31 cellular contexts compared by ENCODE assay signal in the genomic region with DNA sequence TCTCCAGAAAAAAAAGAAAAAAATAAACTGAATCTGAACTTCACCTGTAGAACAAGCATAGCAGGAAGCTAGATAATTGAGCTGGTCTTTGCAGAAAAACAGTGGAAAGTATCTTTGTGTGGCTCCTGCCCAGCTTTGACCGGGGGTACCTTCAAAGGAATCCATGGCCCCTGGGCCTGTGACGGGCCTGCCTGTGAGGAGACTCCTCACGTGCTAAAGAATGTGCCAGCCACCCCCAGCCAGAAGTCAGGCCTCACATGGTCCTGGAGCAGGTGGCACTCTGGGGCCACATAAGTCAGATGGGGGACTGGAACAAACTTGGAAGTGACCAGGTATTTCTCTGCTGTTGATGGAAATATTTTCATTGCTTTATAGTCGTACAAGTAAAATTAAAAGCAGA.
"Had no signal": no experiment of that assay in that cellular context is flagged by ENCODE, and none has a peak within 500 bp of the region (broad histone marks: within the 10 kb centered on the region; RNA-seq: fewer than 3 reads in every experiment).

No MANE protein-coding gene starts in this region.

- H3K4me3 ChIP-seq: SJSA1 had no signal

- H3K9me2 ChIP-seq: SK-N-SH had no signal

- H3K27me3 Mint-ChIP-seq: activated CD4-positive, alpha-beta T cell treated with anti-CD3 and anti-CD28 coated beads for 36 hours; activated CD4-positive, alpha-beta T cell treated with anti-CD3 and anti-CD28 coated beads, Interleukin-2, amount 10 ng/mL, durations not matched to agents 7 days and 5 days; activated naive CD8-positive, alpha-beta T cell treated with anti-CD3 and anti-CD28 coated beads for 36 hours; activated T-cell treated with anti-CD3 and anti-CD28 coated beads, Interleukin-2, amount 50 U/mL, for 24 hours had no signal

- H3K4me3 Mint-ChIP-seq: activated CD4-positive, alpha-beta T cell treated with anti-CD3 and anti-CD28 coated beads for 36 hours; activated CD4-positive, alpha-beta T cell treated with anti-CD3 and anti-CD28 coated beads, Interleukin-2, amount 10 ng/mL, durations not matched to agents 7 days and 5 days; activated CD8-positive, alpha-beta T cell treated with anti-CD3 and anti-CD28 coated beads, Interleukin-2, amount 10 ng/mL, durations not matched to agents 7 days and 5 days; activated naive CD8-positive, alpha-beta T cell treated with anti-CD3 and anti-CD28 coated beads for 36 hours; activated T-cell treated with anti-CD3 and anti-CD28 coated beads, Interleukin-2, amount 50 U/mL, for 24 hours; T-helper 1 cell treated with Interleukin-12 subunit alpha and Interleukin-12 subunit beta and Interleukin-4 antibody, amounts not matched to agents 30 μg/mL and 1 μg/mL, for 36 hours; T-helper 2 cell treated with Interferon-gamma antibody and Interleukin-4, amounts not matched to agents 5 μg/mL and 100 μg/mL, for 36 hours; WTC11 had no signal

- H3K27ac Mint-ChIP-seq: activated CD4-positive, alpha-beta T cell treated with anti-CD3 and anti-CD28 coated beads for 36 hours; activated CD4-positive, alpha-beta T cell treated with anti-CD3 and anti-CD28 coated beads, Interleukin-2, amount 10 ng/mL, durations not matched to agents 7 days and 5 days; activated CD8-positive, alpha-beta T cell treated with anti-CD3 and anti-CD28 coated beads, Interleukin-2, amount 10 ng/mL, durations not matched to agents 7 days and 5 days; activated T-cell treated with anti-CD3 and anti-CD28 coated beads, Interleukin-2, amount 50 U/mL, for 24 hours; activated T-helper 2 cell treated with anti-CD3 and anti-CD28 coated beads, Interferon-gamma antibody, Interleukin-2, Interleukin-4, amounts not matched to agents 10 μg/mL and 5 μg/mL and 100 μg/mL, durations not matched to agents 14 hours and 24 hours and 36 hours; T-helper 1 cell treated with Interleukin-12 subunit alpha and Interleukin-12 subunit beta and Interleukin-4 antibody, amounts not matched to agents 30 μg/mL and 1 μg/mL, for 36 hours; T-helper 2 cell treated with Interferon-gamma antibody and Interleukin-4, amounts not matched to agents 5 μg/mL and 100 μg/mL, for 36 hours; WTC11 had no signal

- H3K27me3 ChIP-seq: brain microvascular endothelial cell, SJSA1 had no signal

- H3K9me3 Mint-ChIP-seq: activated CD4-positive, alpha-beta T cell treated with anti-CD3 and anti-CD28 coated beads, Interleukin-2, amount 10 ng/mL, durations not matched to agents 7 days and 5 days; activated naive CD8-positive, alpha-beta T cell treated with anti-CD3 and anti-CD28 coated beads for 36 hours; activated T-cell treated with anti-CD3 and anti-CD28 coated beads, Interleukin-2, amount 50 U/mL, for 24 hours; activated T-helper 2 cell treated with anti-CD3 and anti-CD28 coated beads, Interferon-gamma antibody, Interleukin-2, Interleukin-4, amounts not matched to agents 10 μg/mL and 5 μg/mL and 100 μg/mL, durations not matched to agents 14 hours and 24 hours and 36 hours; T-helper 1 cell treated with Interleukin-12 subunit alpha and Interleukin-12 subunit beta and Interleukin-4 antibody, amounts not matched to agents 30 μg/mL and 1 μg/mL, for 36 hours; T-helper 2 cell treated with Interferon-gamma antibody and Interleukin-4, amounts not matched to agents 5 μg/mL and 100 μg/mL, for 36 hours; WTC11 had no signal

- DNase-seq: activated CD4-positive, alpha-beta T cell treated with anti-CD3 and anti-CD28 coated beads for 36 hours; activated CD4-positive, alpha-beta T cell treated with anti-CD3 and anti-CD28 coated beads, Interleukin-2, amount 10 ng/mL, durations not matched to agents 7 days and 5 days; activated CD4-positive, alpha-beta T cell treated with anti-CD3 and anti-CD28 coated beads, Interleukin-2, amount 50 U/mL, for 48 hours; activated CD8-positive, alpha-beta T cell treated with anti-CD3 and anti-CD28 coated beads, Interleukin-2, amount 10 ng/mL, durations not matched to agents 7 days and 5 days; activated naive CD4-positive, alpha-beta T cell treated with anti-CD3 and anti-CD28 coated beads, Interleukin-2, amount 50 U/mL, for 16 hours; activated naive CD8-positive, alpha-beta T cell treated with anti-CD3 and anti-CD28 coated beads for 36 hours; activated T-cell treated with anti-CD3 and anti-CD28 coated beads, Interleukin-2, amount 50 U/mL, for 24 hours; amniotic stem cell; brain microvascular endothelial cell; central memory CD4-positive, alpha-beta T cell; Karpas-422; KBM-7; NCI-H1105; NCI-H1417 treated with DMSO at 0.1 percent for 48 hours; NCI-H187 treated with DMSO at 0.1 percent for 48 hours; NCI-H2081; NCI-H2171 treated with DMSO at 0.1 percent for 48 hours; NCI-H2227 treated with DMSO at 0.1 percent for 48 hours; NCI-H446 treated with DMSO at 0.1 percent for 48 hours; NCI-H524; NCI-H69; NCI-H82; SHP77 treated with DMSO at 0.1 percent for 48 hours; SK-N-SH had no signal

- H3K27ac ChIP-seq: brain microvascular endothelial cell, SJSA1 had no signal

- H3K4me2 ChIP-seq: SK-N-SH had no signal

- ATAC-seq: activated CD4-positive, alpha-beta T cell treated with anti-CD3 and anti-CD28 coated beads for 36 hours; activated CD4-positive, CD25-positive, alpha-beta regulatory T cell treated with anti-CD3 and anti-CD28 coated beads, Interleukin-2, amount 50 U/mL, for 24 hours; activated CD8-positive, alpha-beta T cell treated with anti-CD3 and anti-CD28 coated beads, Interleukin-2, amount 10 ng/mL, durations not matched to agents 7 days and 5 days; Panc1; WTC11 had no signal
